ENCODE assay signal across 27 cellular contexts in the genomic region with DNA sequence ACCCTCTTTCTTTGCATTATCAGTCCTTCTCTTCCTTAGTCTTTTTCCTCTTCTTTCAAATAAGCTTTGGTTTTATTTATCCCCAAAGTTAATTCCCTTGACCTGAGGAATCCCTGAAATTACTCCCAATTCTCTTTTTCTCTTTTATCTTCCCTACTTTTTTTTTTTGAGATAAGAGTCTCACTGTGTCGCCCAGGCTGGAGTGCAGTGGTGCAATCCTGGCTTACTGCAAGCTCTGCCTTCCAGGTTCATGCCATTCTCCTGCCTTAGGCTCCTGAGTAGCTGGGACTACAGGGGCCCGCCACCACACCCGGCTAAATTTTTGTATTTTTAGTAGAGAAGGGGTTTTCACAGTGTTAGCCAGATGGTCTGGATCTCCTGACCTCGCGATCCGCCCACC.
"Had no signal": no experiment of that assay in that cellular context is flagged by ENCODE, and none has a peak within 500 bp of the region (broad histone marks: within the 10 kb centered on the region; RNA-seq: fewer than 3 reads in every experiment).

No MANE protein-coding gene starts in this region.

- H3K27me3 ChIP-seq: heart right ventricle, hepatocyte, pancreas, right lobe of liver, stomach, suprapubic skin, tibial nerve, uterus had no signal

- H3K4me3 ChIP-seq: heart right ventricle, hepatocyte, lung, mucosa of descending colon, pancreas, prostate gland, right lobe of liver, smooth muscle cell, stomach, suprapubic skin, tibial nerve, uterus had no signal

- H3K27ac ChIP-seq: hepatocyte, pancreas, prostate gland, right lobe of liver, stomach, suprapubic skin, tibial nerve, uterus had no signal

- H3K4me1 ChIP-seq: prostate gland, uterus had no signal

- DNase-seq: heart right ventricle; islet precursor cell; left cardiac atrium; midbrain; mucosa of descending colon; naive thymus-derived CD4-positive, alpha-beta T cell; nucleus accumbens; pancreas; posterior cingulate gyrus; right lobe of liver; stimulated activated CD4-positive, alpha-beta T cell treated with anti-CD3 and anti-CD28 coated beads, Interleukin-1b, Interleukin-23, amount 100 ng/mL, for 48 hours; stimulated activated CD4-positive, alpha-beta T cell treated with anti-CD3 and anti-CD28 coated beads, Interleukin-2, amount 100 ng/mL, for 48 hours; stimulated activated CD4-positive, alpha-beta T cell treated with anti-CD3 and anti-CD28 coated beads, Interleukin-4, amount 100 ng/mL, for 4 hours; stimulated activated CD8-positive, alpha-beta memory T cell treated with anti-CD3 and anti-CD28 coated beads, Interleukin-4, amount 100 ng/mL, for 48 hours; stimulated activated naive B cell treated with anti-CD40 and anti-IgM and Interleukin-4, amounts not matched to agents 10 μg/mL and 1 μg/mL and 100 μg/mL, for 72 hours; stimulated activated naive CD8-positive, alpha-beta T cell treated with anti-CD3 and anti-CD28 coated beads, Interleukin-15, Interleukin-2, amounts not matched to agents 100 U/mL and 50 U/mL, for 24 hours; stomach; uterus had no signal

- ATAC-seq: heart right ventricle; left cardiac atrium; left lobe of liver; mucosa of descending colon; naive thymus-derived CD4-positive, alpha-beta T cell; natural killer cell treated with Interleukin-12 subunit alpha and Interleukin-12 subunit beta and Interleukin-15 and Interleukin-18, amount 100 ng/mL, for 72 hours; pancreas; stimulated activated naive B cell treated with anti-CD40 and anti-IgM and Interleukin-4, amounts not matched to agents 10 μg/mL and 1 μg/mL and 100 μg/mL, for 72 hours; stimulated activated naive CD8-positive, alpha-beta T cell treated with anti-CD3 and anti-CD28 coated beads, Interleukin-15, Interleukin-2, amounts not matched to agents 100 U/mL and 50 U/mL, for 24 hours had no signal

- H3K27me3 Mint-ChIP-seq: naive thymus-derived CD4-positive, alpha-beta T cell; natural killer cell treated with Interleukin-12 subunit alpha and Interleukin-12 subunit beta and Interleukin-15 and Interleukin-18, amount 100 ng/mL, for 72 hours; stimulated activated naive B cell treated with anti-CD40 and anti-IgM and Interleukin-4, amounts not matched to agents 10 μg/mL and 1 μg/mL and 100 μg/mL, for 72 hours; type B pancreatic cell had no signal

- H3K27ac Mint-ChIP-seq: naive thymus-derived CD4-positive, alpha-beta T cell; natural killer cell treated with Interleukin-12 subunit alpha and Interleukin-12 subunit beta and Interleukin-15 and Interleukin-18, amount 100 ng/mL, for 72 hours; stimulated activated naive B cell treated with anti-CD40 and anti-IgM and Interleukin-4, amounts not matched to agents 10 μg/mL and 1 μg/mL and 100 μg/mL, for 72 hours; type B pancreatic cell had no signal

- H2AFZ ChIP-seq: hepatocyte had no signal

- H3K4me2 ChIP-seq: hepatocyte, smooth muscle cell had no signal

- H3K36me3 ChIP-seq: pancreas, prostate gland, right lobe of liver, stomach, suprapubic skin, tibial nerve, uterus had no signal

- H3K4me3 Mint-ChIP-seq: naive thymus-derived CD4-positive, alpha-beta T cell; natural killer cell treated with Interleukin-12 subunit alpha and Interleukin-12 subunit beta and Interleukin-15 and Interleukin-18, amount 100 ng/mL, for 72 hours; stimulated activated naive B cell treated with anti-CD40 and anti-IgM and Interleukin-4, amounts not matched to agents 10 μg/mL and 1 μg/mL and 100 μg/mL, for 72 hours; type B pancreatic cell had no signal

- FAIRE-seq: pancreas had no signal

- H3K9me3 ChIP-seq: heart right ventricle, mucosa of descending colon, pancreas, prostate gland, right lobe of liver, stomach, suprapubic skin, tibial nerve, uterus had no signal
